ENCODE assay signal across 1 cellular context in the genomic region with DNA sequence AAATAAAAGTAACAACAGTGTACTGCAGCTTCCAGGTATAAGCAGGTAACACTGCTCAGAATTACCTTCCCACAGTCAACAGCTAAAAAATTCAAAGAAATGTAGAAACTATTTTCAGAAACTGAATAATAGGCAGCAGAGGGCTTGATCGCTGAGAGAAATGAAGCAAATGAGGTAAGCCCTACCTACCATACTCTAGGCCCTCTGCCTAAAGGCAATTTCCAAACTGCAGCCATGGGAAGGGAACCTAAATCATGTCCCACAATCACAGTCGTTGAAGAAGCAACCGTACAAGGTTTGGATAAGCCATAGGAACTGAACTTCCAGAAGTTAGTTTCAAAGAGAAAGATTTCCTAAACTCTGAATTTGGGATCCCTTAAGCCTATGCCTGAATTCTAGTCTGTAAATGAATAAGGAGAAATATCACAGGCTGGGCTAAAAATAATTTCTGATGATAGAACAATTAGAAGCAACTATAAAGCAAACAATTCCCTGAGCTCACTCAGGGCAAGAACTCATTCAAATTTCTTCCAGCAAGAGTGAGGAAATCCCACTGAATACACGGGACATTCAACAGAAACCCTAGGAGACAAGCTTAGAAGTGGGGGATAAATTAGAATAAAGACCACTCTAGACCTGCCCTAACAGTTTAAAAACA.
TF ChIP-seq lines count a peak whose summit lies in the region.

No MANE protein-coding gene starts in this region.

TF ChIP-seq in A549, 52 proteins besides CTCF, POLR2A, EP300 and RAD21:
- TF ChIP-seq HEYL (CRISPR knock-in tag; IDR thresholded peaks at IDR 0.05) = no peak
- TF ChIP-seq JUN (IDR thresholded peaks at IDR 0.05) = no peak
- no peak for TF ChIP-seq CHD2 (IDR thresholded peaks at IDR 0.05; ENCODE audit: low read length, partially characterized antibody)
- TF ChIP-seq SREBF2 (IDR thresholded peaks at IDR 0.05) = no peak
- TF ChIP-seq REST (IDR thresholded peaks at IDR 0.05) = no peak
